32 cellular contexts compared by ENCODE assay signal in the genomic region with DNA sequence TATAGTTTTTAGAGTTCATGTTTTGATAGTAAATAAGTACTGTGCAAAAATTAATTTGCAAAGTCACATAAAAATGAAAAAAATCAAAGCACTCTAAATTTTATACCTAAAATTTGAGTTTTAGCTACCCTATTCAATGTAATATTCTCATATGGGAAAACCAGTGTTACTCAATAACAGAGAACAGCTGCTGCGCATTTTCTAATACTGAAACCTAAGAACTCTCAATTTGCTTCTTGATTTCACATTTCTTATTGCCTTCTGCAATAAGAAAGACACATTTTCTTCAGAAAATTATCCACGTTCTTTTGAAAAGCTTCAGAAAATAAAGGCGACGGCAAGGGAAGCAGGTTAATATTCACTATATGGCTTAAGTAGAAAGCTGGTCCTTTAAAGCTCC.
DNase-seq lines count a peak whose midpoint lies in the region; ATAC-seq, FAIRE-seq and TF ChIP-seq lines count a peak whose summit lies in the region.
"Had no signal": no experiment of that assay in that cellular context is flagged by ENCODE, and none has a peak within 500 bp of the region (broad histone marks: within the 10 kb centered on the region; RNA-seq: fewer than 3 reads in every experiment).

No MANE protein-coding gene starts in this region.

- no peaks in the 10 kb centered on the region for H3K36me3 ChIP-seq in OCI-LY3 (replicated peaks; ENCODE audit: low read depth, low read length)
- H3K36me3 ChIP-seq: ascending aorta, lower lobe of right lung, prostate gland, tibial nerve had no signal

- peak overlapping the region; percentile 65 for H3K4me2 ChIP-seq in OCI-LY3 (ENCODE audit: low read length)
- H3K4me2 ChIP-seq: SK-N-SH had no signal

- DNase-seq in GM12892 (ENCODE audit: insufficient read length) (no peak), SW480 (ENCODE audit: low spot score) (no peak), NCI-H2196 treated with DMSO at 0.1 percent for 48 hours (lab: John Stamatoyannopoulos, UW; ENCODE audit: unreplicated experiment) (no peak), NCI-H1092 treated with DMSO at 0.1 percent for 48 hours (lab: John Stamatoyannopoulos, UW) (no peak)
- no peak for DNase-seq in stimulated activated naive CD4-positive, alpha-beta T cell treated with Interleukin-2 at 50 U/mL for 16 hours (lab: John Stamatoyannopoulos, UW)
- DNase-seq: activated B cell treated with CpG ODN at 0.5 μM for 24 hours; activated CD4-positive, alpha-beta T cell treated with anti-CD3 and anti-CD28 coated beads, Interleukin-2, amount 50 U/mL, for 1 hour; activated gamma-delta T cell treated with Interleukin-2 at 50 U/mL for 16 hours; activated naive CD8-positive, alpha-beta T cell treated with anti-CD3 and anti-CD28 coated beads, Interleukin-2, amount 10 ng/mL, durations not matched to agents 7 days and 5 days; activated T-cell treated with anti-CD3 and anti-CD28 coated beads, Interleukin-2, amount 50 U/mL, for 4 hours; CD4-positive, alpha-beta T cell; EL; HCEC 1CT; hypothalamus; lower lobe of right lung; midbrain; MV-4-11; naive thymus-derived CD8-positive, alpha-beta T cell; NCI-H146; NCI-H2107; PC-3; SK-N-SH; stimulated activated CD4-positive, alpha-beta T cell treated with anti-CD3 and anti-CD28 coated beads, Interleukin-4, amount 100 ng/mL, for 4 hours had no signal

- H3K27me3 ChIP-seq in OCI-LY3 (ENCODE audit: low read depth, low read length): no peaks in the 10 kb centered on the region
- H3K27me3 ChIP-seq: ascending aorta, tibial nerve had no signal

- H4K20me1 ChIP-seq in OCI-LY3 (ENCODE audit: insufficient read depth, low read length): no peaks in the 10 kb centered on the region

- peak overlapping the region; percentile 49 for H3K4me3 ChIP-seq in OCI-LY3 (ENCODE audit: low read length)
- H3K4me3 ChIP-seq: ascending aorta, lower lobe of right lung, prostate gland, tibial nerve had no signal

- H2AFZ ChIP-seq in OCI-LY3 (ENCODE audit: low read depth, low read length): no peak overlapping the region

- TF ChIP-seq CTCF in OCI-LY3 (IDR thresholded peaks at IDR 0.05; ENCODE audit: low read depth, low read length): no peak

- no peak for TF ChIP-seq POLR2A in GM12892 (IDR thresholded peaks at IDR 0.05; ENCODE audit: low read depth, low read length)

- H3K4me1 ChIP-seq in OCI-LY3 (ENCODE audit: low read length): peaks cover 47% of the 10 kb centered on the region
- H3K4me1 ChIP-seq: ascending aorta, lower lobe of right lung, prostate gland, tibial nerve had no signal

- H3K9ac ChIP-seq in OCI-LY3 (ENCODE audit: low read length): peak overlapping the region; percentile 22
- H3K9ac ChIP-seq: SK-N-SH had no signal

- peak; percentile 42 for ATAC-seq in GM21390 (IDR thresholded peaks at IDR 0.05; ENCODE audit: unreplicated experiment)
- ATAC-seq in HG02885 (IDR thresholded peaks at IDR 0.05; ENCODE audit: poor library complexity, unreplicated experiment): peak; percentile 55
- ATAC-seq: activated T-cell treated with anti-CD3 and anti-CD28 coated beads, Interleukin-2, amount 50 U/mL, for 4 hours; lower lobe of right lung; naive thymus-derived CD8-positive, alpha-beta T cell; PC-3; sciatic nerve had no signal

- H3K9me3 ChIP-seq in OCI-LY3 (ENCODE audit: insufficient read depth, low read length): no peaks in the 10 kb centered on the region
- H3K9me3 ChIP-seq: ascending aorta, lower lobe of right lung, prostate gland, SK-N-SH, tibial nerve had no signal

- peak; percentile 5 for FAIRE-seq in GM12892 (lab: Jason Lieb, UNC)
- FAIRE-seq: A204.1, endothelial cell of umbilical vein had no signal

- H3K27ac ChIP-seq in OCI-LY3 (ENCODE audit: low read length): peak overlapping the region; percentile 65
- H3K27ac ChIP-seq: ascending aorta, lower lobe of right lung, prostate gland, tibial nerve had no signal

- H3K79me2 ChIP-seq in OCI-LY3 (ENCODE audit: low read length): no peaks in the 10 kb centered on the region
